8 cellular contexts compared by ENCODE assay signal in the genomic region with DNA sequence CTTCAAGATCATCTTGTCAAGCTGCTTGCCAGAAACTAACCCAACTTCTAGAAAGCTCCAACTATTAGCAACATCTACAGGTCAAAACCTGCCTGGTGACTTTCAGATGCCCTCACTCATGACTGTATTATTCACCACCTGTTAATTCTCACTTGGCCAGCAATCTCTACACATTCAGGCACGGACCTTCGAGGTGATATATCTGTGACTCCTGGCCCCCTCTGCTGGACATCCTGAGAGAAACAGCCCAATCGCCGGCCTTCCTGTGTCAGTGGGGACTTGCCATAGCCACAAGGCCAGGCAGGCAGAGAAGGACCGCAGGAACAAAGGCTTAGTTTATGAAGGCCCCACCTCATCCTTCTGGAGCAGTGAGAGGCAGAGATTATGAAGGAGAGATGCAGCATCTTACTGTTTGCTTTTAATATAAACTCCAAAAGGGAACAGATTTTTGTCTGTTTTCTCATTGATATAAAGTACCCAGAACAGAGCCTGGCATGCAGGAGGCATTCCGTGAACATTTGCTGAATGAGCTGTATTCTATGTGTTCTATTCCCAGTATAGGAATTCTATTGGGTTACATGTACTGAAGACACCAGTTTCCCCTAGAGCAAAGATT. TPM values are rescaled to one million over a fixed set of nuclear protein-coding genes. Genes with fewer than 3 reads are reported as not detected.
DNase-seq lines count a peak whose midpoint lies in the region; ATAC-seq, FAIRE-seq and TF ChIP-seq lines count a peak whose summit lies in the region.

No MANE protein-coding gene starts in this region.

- peak; percentile 41 for FAIRE-seq in GM18507 (lab: Jason Lieb, UNC)

- H3K4me1 ChIP-seq in Karpas-422 (ENCODE audit: low read length), result peaks cover 5% of the 10 kb centered on the region
- peaks cover 0 to 3% of the 10 kb centered on the region in 2 donors for H3K4me1 ChIP-seq in adrenal gland (replicated peaks in 1 of 2)
- no peaks in the 10 kb centered on the region for H3K4me1 ChIP-seq in cardiac muscle cell (ENCODE audit: low read depth)

- peaks cover 9% of the 10 kb centered on the region; the same call in 1 of the 2 replicates for H3K36me3 ChIP-seq in Karpas-422 (ENCODE audit: insufficient read depth, low read length)
- H3K36me3 ChIP-seq in adrenal gland (replicated peaks in 1 of 2), result peaks cover 0 to 47% of the 10 kb centered on the region in 2 donors
- H3K36me3 ChIP-seq in cardiac muscle cell, result peaks cover 41% of the 10 kb centered on the region

- TF ChIP-seq CTCF in AG04449 (IDR thresholded peaks at IDR 0.05; ENCODE audit: insufficient read depth, low read length, missing control alignments) (peak; percentile 81), adrenal gland (IDR thresholded peaks at IDR 0.05) (peak; percentile 41 to 68 (median 65)), cardiac muscle cell (IDR thresholded peaks at IDR 0.05; ENCODE audit: low read depth, low read length) (peak; percentile 83)

- WGBS in adrenal gland, 4 donors, result 28 to 57% (median 30%) methylated on average over 2 to 6 of the region's 6 CpGs

- H3K9me2 ChIP-seq in Karpas-422 (replicated peaks; ENCODE audit: insufficient read depth, low read length), result no peaks in the 10 kb centered on the region

- ATAC-seq in GM21360 (IDR thresholded peaks at IDR 0.05; ENCODE audit: unreplicated experiment), result no peak

- no peak overlapping the region for H3K27ac ChIP-seq in Karpas-422 (ENCODE audit: low read length)
- H3K27ac ChIP-seq in adrenal gland, result no peak overlapping the region
- H3K27ac ChIP-seq in cardiac muscle cell, result no peak overlapping the region

- H3K4me3 ChIP-seq in AG04449 (ENCODE audit: low read depth, low read length) (no peak overlapping the region), Karpas-422 (ENCODE audit: low read length) (no peak overlapping the region), adrenal gland (no peak overlapping the region), cardiac muscle cell (no peak overlapping the region)

- POLR2A ChIA-PET in AG04449 (lab: Yijun Ruan, JAX), result no interaction called here

- no peak overlapping the region for H2AFZ ChIP-seq in Karpas-422 (ENCODE audit: low read length)

- H3K9ac ChIP-seq in Karpas-422 (ENCODE audit: low read length), result no peak overlapping the region

- H4K20me1 ChIP-seq in Karpas-422 (ENCODE audit: insufficient read depth, low read depth, low read length), result peaks cover 13% of the 10 kb centered on the region; the same call in 1 of the 2 replicates

- H3K79me2 ChIP-seq in Karpas-422 (ENCODE audit: low read length), result no peaks in the 10 kb centered on the region

- H3K27me3 ChIP-seq in Karpas-422 (ENCODE audit: low read length) (no peaks in the 10 kb centered on the region), adrenal gland (no peaks in the 10 kb centered on the region), cardiac muscle cell (no peaks in the 10 kb centered on the region)

- DNase-seq in AG04449 (ENCODE audit: low read depth, low spot score) (no peak), GM18507 (ENCODE audit: extremely low spot score, insufficient read length, low read depth) (peak; percentile 35), Karpas-422 (peak; percentile 74), RPMI7951 (ENCODE audit: low read depth) (peak; percentile 57), adrenal gland (peak; percentile 69 to 90 (median 80)), cardiac muscle cell (ENCODE audit: low read depth in 1 of 2, low spot score in 1 of 2) (peak; percentile 79 to 88), pons (ENCODE audit: low spot score) (peak; percentile 76)

- CTCF ChIA-PET in AG04449 (lab: Yijun Ruan, JAX), result interaction anchor here (0.6 to 5.5 kb wide), 17 partner anchors 8 to 1237 kb away, joined by 3 to 89 read pairs (median 4); a partner anchor contains a TSS

- no peak overlapping the region for H3K4me2 ChIP-seq in Karpas-422 (ENCODE audit: low read depth, low read length, poor library complexity, severe bottlenecking)

- H3K9me3 ChIP-seq in Karpas-422 (ENCODE audit: low read length) (no peaks in the 10 kb centered on the region), adrenal gland (replicated peaks in 1 of 3) (no peaks in the 10 kb centered on the region), cardiac muscle cell (ENCODE audit: low read depth) (no peaks in the 10 kb centered on the region)

- intact Hi-C loops in adrenal gland (cut with DNase I), result no loop called here

- TF ChIP-seq POLR2A in adrenal gland (IDR thresholded peaks at IDR 0.05), result no peak

RNA-seq across cellular contexts. Expression of a gene that starts 24.4 kb away (rescaled TPM):
- total RNA-seq in Karpas-422 (2014; rRNA removed; shearing (Covaris generic); ENCODE audit: low replicate concordance), result not detected in 2 replicates
- not detected in 2 replicates for total RNA-seq in RPMI7951 (2014; rRNA removed; shearing (Covaris generic))
- total RNA-seq in adrenal gland (under 1 TPM in 3 of 8 donors, not detected in 5; 0.14 to 0.37 (median 0.23) TPM), cardiac muscle cell (0.56 and 0.63 TPM in 2 replicates)
- polyA plus RNA-seq in adrenal gland (under 1 TPM in 1 of 3 donors, not detected in 2; 0.13 TPM), cardiac muscle cell (0.49 and 2.0 TPM in 2 replicates)
